Comparison of ENCODE assay signal across 28 cellular contexts in genomic region chr13:105799155-105799554, GRCh38.
"Had no signal": no experiment of that assay in that cellular context is flagged by ENCODE, and none has a peak within 500 bp of the region (broad histone marks: within the 10 kb centered on the region; RNA-seq: fewer than 3 reads in every experiment).

No MANE protein-coding gene starts in this region.

- H3K9ac ChIP-seq: neural progenitor cell, parathyroid adenoma had no signal

- H3K9me3 ChIP-seq: ovary, psoas muscle, spleen, thoracic aorta, thyroid gland, tibial nerve, upper lobe of left lung, vagina had no signal

- H3K27ac ChIP-seq: neural progenitor cell, ovary, parathyroid adenoma, psoas muscle, skin epidermis, spleen, thoracic aorta, thyroid gland, tibial nerve, upper lobe of left lung, vagina had no signal

- H3K4me3 ChIP-seq: neural progenitor cell, ovary, psoas muscle, skin epidermis, smooth muscle cell, spleen, thoracic aorta, thyroid gland, tibial nerve, upper lobe of left lung, vagina had no signal

- H3K36me3 ChIP-seq: neural progenitor cell, ovary, spleen, thoracic aorta, thyroid gland, tibial nerve, upper lobe of left lung, vagina had no signal

- H3K4me1 ChIP-seq: neural progenitor cell, parathyroid adenoma, psoas muscle, spleen, thyroid gland, tibial nerve, upper lobe of left lung, vagina had no signal

- DNase-seq: naive thymus-derived CD8-positive, alpha-beta T cell; occipital lobe; ovary; posterior cingulate gyrus; psoas muscle; right cardiac atrium; spleen; stimulated activated CD4-positive, alpha-beta T cell treated with anti-CD3 and anti-CD28 coated beads, Interleukin-12 subunit alpha, Interleukin-12 subunit beta, amount 100 ng/mL, for 4 hours; stimulated activated CD4-positive, alpha-beta T cell treated with anti-CD3 and anti-CD28 coated beads, Interleukin-1b, Interleukin-23, amount 100 ng/mL, for 48 hours; stimulated activated CD4-positive, alpha-beta T cell treated with anti-CD3 and anti-CD28 coated beads, Interleukin-4, amount 100 ng/mL, for 1 hour; stimulated activated CD4-positive, alpha-beta T cell treated with anti-CD3 and anti-CD28 coated beads, Interleukin-4, amount 100 ng/mL, for 4 hours; stimulated activated CD8-positive, alpha-beta memory T cell treated with anti-CD3 and anti-CD28 coated beads, Interleukin-4, amount 100 ng/mL, for 48 hours; stimulated activated naive CD4-positive, alpha-beta T cell; stimulated activated naive CD8-positive, alpha-beta T cell treated with anti-CD3 and anti-CD28 coated beads, Interleukin-15, amount 100 ng/mL, for 72 hours; stimulated activated naive CD8-positive, alpha-beta T cell treated with anti-CD3 and anti-CD28 coated beads, Interleukin-15, Interleukin-2, amounts not matched to agents 100 U/mL and 50 U/mL, for 24 hours; thyroid gland; trophoblast cell; upper lobe of left lung had no signal

- H3K4me2 ChIP-seq: neural progenitor cell, smooth muscle cell had no signal

- FAIRE-seq: urothelium cell line had no signal

- H3K27me3 ChIP-seq: neural progenitor cell, ovary, spleen, thyroid gland, tibial nerve, upper lobe of left lung, vagina had no signal

- H3K79me2 ChIP-seq: parathyroid adenoma had no signal

- H2AFZ ChIP-seq: neural progenitor cell, parathyroid adenoma had no signal

- ATAC-seq: naive thymus-derived CD8-positive, alpha-beta T cell; psoas muscle; right cardiac atrium; sciatic nerve; stimulated activated memory B cell treated with anti-CD40 and anti-IgM and Interleukin-4, amounts not matched to agents 10 μg/mL and 1 μg/mL and 100 μg/mL, for 72 hours; stimulated activated naive CD8-positive, alpha-beta T cell treated with anti-CD3 and anti-CD28 coated beads, Interleukin-15, amount 100 ng/mL, for 72 hours; stimulated activated naive CD8-positive, alpha-beta T cell treated with anti-CD3 and anti-CD28 coated beads, Interleukin-15, Interleukin-2, amounts not matched to agents 100 U/mL and 50 U/mL, for 24 hours had no signal
